ENCODE assay signal across 8 cellular contexts in the genomic region with DNA sequence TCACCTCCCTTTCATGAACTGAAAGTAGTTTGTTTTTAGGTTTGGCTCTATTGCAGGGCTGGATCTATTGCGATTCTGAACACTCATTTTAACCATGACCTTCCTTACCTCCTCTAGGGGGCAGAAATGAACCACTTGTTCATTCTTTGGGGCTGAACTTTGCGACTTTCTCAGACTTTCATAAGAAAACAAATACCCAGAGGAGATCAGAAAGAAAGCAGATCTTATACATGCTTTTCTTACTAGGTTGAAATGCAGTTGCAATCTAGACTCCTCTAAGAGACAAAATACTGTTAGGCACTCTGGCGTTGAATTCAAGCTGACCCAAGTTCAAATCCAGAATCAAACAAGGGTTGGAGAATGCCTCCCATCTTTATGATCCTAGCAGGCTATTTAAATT. TPM values are rescaled to one million over a fixed set of nuclear protein-coding genes. Genes with fewer than 3 reads are reported as not detected.
DNase-seq lines count a peak whose midpoint lies in the region; ATAC-seq and TF ChIP-seq lines count a peak whose summit lies in the region.

No MANE protein-coding gene starts in this region.

- H3K27ac Mint-ChIP-seq in stimulated activated memory B cell treated with anti-CD40 and anti-IgM and Interleukin-4, amounts not matched to agents 10 μg/mL and 1 μg/mL and 100 μg/mL, for 72 hours: no peak overlapping the region

- CTCF ChIA-PET in Panc1 (lab: Charles Lee): interaction anchor here (0.5 kb wide), 1 partner anchor 20 kb away, joined by 3 read pairs; no protein-coding TSS in a partner anchor

- peaks cover 30% of the 10 kb centered on the region for H3K27me3 Mint-ChIP-seq in stimulated activated memory B cell treated with anti-CD40 and anti-IgM and Interleukin-4, amounts not matched to agents 10 μg/mL and 1 μg/mL and 100 μg/mL, for 72 hours

- H3K36me3 ChIP-seq in Panc1 (ENCODE audit: control insufficient read depth, insufficient read depth, low read length): no peaks in the 10 kb centered on the region
- H3K36me3 ChIP-seq in effector memory CD4-positive, alpha-beta T cell (ENCODE audit: control insufficient read depth, insufficient read depth, low read length): no peaks in the 10 kb centered on the region

- no peaks in the 10 kb centered on the region for H3K4me1 ChIP-seq in Panc1 (ENCODE audit: control insufficient read depth, insufficient read depth, low read length)
- H3K4me1 ChIP-seq in effector memory CD4-positive, alpha-beta T cell (ENCODE audit: control insufficient read depth, insufficient read depth, low read length, poor library complexity, severe bottlenecking): peaks cover 19% of the 10 kb centered on the region

- in situ Hi-C loops in Panc1 (cut with HindIII; ENCODE audit: low pct_unique_long_range_greater_than_20kb, low sequenced_read_pairs): no loop called here

- intact Hi-C loops in Panc1 (cut with micrococcal nuclease; ENCODE audit: unreplicated experiment): loop anchor here (1.0 to 5.0 kb wide), 2 partner anchors 93 to 221 kb away; no protein-coding TSS in a partner anchor

- peaks cover 10% of the 10 kb centered on the region for H3K4me1 Mint-ChIP-seq in stimulated activated memory B cell treated with anti-CD40 and anti-IgM and Interleukin-4, amounts not matched to agents 10 μg/mL and 1 μg/mL and 100 μg/mL, for 72 hours

- DNase-seq in DMS53 treated with DMSO at 0.1 percent for 48 hours (lab: John Stamatoyannopoulos, UW; ENCODE audit: unreplicated experiment) (peak; percentile 51), HuH-7.5 (ENCODE audit: low spot score) (peak; percentile 54), Panc1 (ENCODE audit: low read depth, low spot score) (peak; percentile 25), medulla oblongata (ENCODE audit: extremely low spot score) (peak; percentile 94)
- no peak for DNase-seq in effector memory CD4-positive, alpha-beta T cell
- no peak for DNase-seq in activated CD4-positive, CD25-positive, alpha-beta regulatory T cell (lab: John Stamatoyannopoulos, UW)

- H3K27ac ChIP-seq in Panc1 (ENCODE audit: low read length): no peak overlapping the region
- H3K27ac ChIP-seq in effector memory CD4-positive, alpha-beta T cell (ENCODE audit: insufficient read depth, low read length, poor library complexity, severe bottlenecking): peak overlapping the region; percentile 34

- H3K9me3 ChIP-seq in Panc1 (ENCODE audit: control insufficient read depth, insufficient read depth, low read depth, low read length): no peaks in the 10 kb centered on the region
- no peaks in the 10 kb centered on the region for H3K9me3 ChIP-seq in effector memory CD4-positive, alpha-beta T cell (ENCODE audit: control insufficient read depth, low read length)

- POLR2A ChIA-PET in Panc1 (lab: Charles Lee): no interaction called here

- ATAC-seq in Panc1: peak; percentile 77; the same call in 1 of the 2 replicates
- no peak for ATAC-seq in GM18909 (IDR thresholded peaks at IDR 0.05; ENCODE audit: poor library complexity, unreplicated experiment)
- no peak for ATAC-seq in stimulated activated memory B cell treated with anti-CD40 and anti-IgM and Interleukin-4, amounts not matched to agents 10 μg/mL and 1 μg/mL and 100 μg/mL, for 72 hours

- no peak for TF ChIP-seq CTCF in Panc1 (IDR thresholded peaks at IDR 0.05)

- no peak overlapping the region for H3K4me3 Mint-ChIP-seq in stimulated activated memory B cell treated with anti-CD40 and anti-IgM and Interleukin-4, amounts not matched to agents 10 μg/mL and 1 μg/mL and 100 μg/mL, for 72 hours

- no TSS peak for BruUV-seq in Panc1 (replicated peaks; lab: Mats Ljungman, UMichigan)

- no peak overlapping the region for H3K4me3 ChIP-seq in Panc1 (ENCODE audit: low read depth in 2 of 2, low read length in 2 of 2)
- H3K4me3 ChIP-seq in effector memory CD4-positive, alpha-beta T cell (ENCODE audit: insufficient read depth, low read depth, low read length, poor library complexity, severe bottlenecking): no peak overlapping the region

- peaks cover 5% of the 10 kb centered on the region for H3K9me3 Mint-ChIP-seq in stimulated activated memory B cell treated with anti-CD40 and anti-IgM and Interleukin-4, amounts not matched to agents 10 μg/mL and 1 μg/mL and 100 μg/mL, for 72 hours

- H3K36me3 Mint-ChIP-seq in stimulated activated memory B cell treated with anti-CD40 and anti-IgM and Interleukin-4, amounts not matched to agents 10 μg/mL and 1 μg/mL and 100 μg/mL, for 72 hours: no peaks in the 10 kb centered on the region

- H3K27me3 ChIP-seq in Panc1 (ENCODE audit: control insufficient read depth, insufficient read depth, low read length): no peaks in the 10 kb centered on the region
- no peaks in the 10 kb centered on the region for H3K27me3 ChIP-seq in effector memory CD4-positive, alpha-beta T cell (replicated peaks; ENCODE audit: control insufficient read depth, insufficient read depth, low read length, poor library complexity, severe bottlenecking)

RNA-seq across cellular contexts. Expression of a gene that starts 32.6 kb away (rescaled TPM):
- 34.0 TPM for total RNA-seq in Panc1 (2021; ENCODE audit: unreplicated experiment)
- polyA plus RNA-seq in Panc1 (2012; ENCODE audit: insufficient read length): 27.0 TPM

Comparison
In these comparisons a context has a peak if more than half of its experiments do, and no peak if none do; other contexts are left out.
1. DNase-seq: peak in DMS53 treated with DMSO at 0.1 percent for 48 hours (single experiment), HuH-7.5 (single experiment), Panc1 (single experiment) and medulla oblongata (single experiment); none in effector memory CD4-positive, alpha-beta T cell (0 of 3) and activated CD4-positive, CD25-positive, alpha-beta regulatory T cell (0 of 4).